Comparison of ENCODE assay signal across 17 cellular contexts in genomic region chr11:46838501-46838900, GRCh38. TPM values are rescaled to one million over a fixed set of nuclear protein-coding genes. Genes with fewer than 3 reads are reported as not detected.
A peak's percentile ranks its signal among the peaks of the same experiment; 100 is the strongest.
DNase-seq lines count a peak whose midpoint lies in the region; ATAC-seq, FAIRE-seq and TF ChIP-seq lines count a peak whose summit lies in the region.
"Had no signal": no experiment of that assay in that cellular context is flagged by ENCODE, and none has a peak within 500 bp of the region (broad histone marks: within the 10 kb centered on the region; RNA-seq: fewer than 3 reads in every experiment).

No MANE protein-coding gene starts in this region.

- POLR2A ChIA-PET in HEK293T (lab: Yijun Ruan, JAX) (no interaction called here), K562 (lab: Yijun Ruan, JAX) (interaction anchor here (1.5 to 2.6 kb wide), 2 partner anchors 12 to 19 kb away, joined by 3 to 9 read pairs; no protein-coding TSS in a partner anchor)

- no peaks in the 10 kb centered on the region for H3K79me1 ChIP-seq in trophoblast cell (ENCODE audit: low read length)

- no peak overlapping the region for H3K4me3 ChIP-seq in K562
- no peak overlapping the region for H3K4me3 ChIP-seq in trophoblast cell (ENCODE audit: low read depth, low read length)
- H3K4me3 ChIP-seq: GM12878, GM23248, HAP-1 had no signal

- no peak overlapping the region for H3K18ac ChIP-seq in trophoblast cell (ENCODE audit: low read length)

- no peak overlapping the region for H4K12ac ChIP-seq in trophoblast cell (ENCODE audit: low read depth, low read length)

- H2AK5ac ChIP-seq in trophoblast cell (ENCODE audit: low read length): no peak overlapping the region

- no peak overlapping the region for H2AFZ ChIP-seq in K562 (ENCODE audit: low read depth, low read length)
- no peak overlapping the region for H2AFZ ChIP-seq in trophoblast cell (ENCODE audit: insufficient read depth, low read length, poor library complexity)
- H2AFZ ChIP-seq: GM23248 had no signal

- TF ChIP-seq CTCF in K562 (IDR thresholded peaks at IDR 0.05 in 2 of 3, conservative IDR thresholded peaks at IDR 0.05 in 1 of 3; ENCODE audit: insufficient read depth in 2 of 3, low read depth in 1 of 3, low read length in 3 of 3): no peak

- intact Hi-C loops in K562 (cut with micrococcal nuclease): no loop called here

- 60% methylated on average over 6 of the region's 6 CpGs for WGBS in K562 (ENCODE audit: insufficient coverage, low coverage, missing lambda C conversion rate)
- no CpG with 5 or more reads among the region's 6 CpGs for WGBS in trophoblast cell (ENCODE audit: extremely low coverage, insufficient coverage, insufficient read length)

- peaks cover 51% of the 10 kb centered on the region for H3K36me3 ChIP-seq in K562 (ENCODE audit: control insufficient read depth, insufficient read depth, low read length)
- no peaks in the 10 kb centered on the region for H3K36me3 ChIP-seq in trophoblast cell (ENCODE audit: control insufficient read depth in 1 of 2, insufficient read depth in 2 of 2, low read length in 2 of 2)

- DNase-seq in HEK293T (ENCODE audit: extremely low spot score) (no peak), K562 (ENCODE audit: extremely low read depth in 1 of 4, low spot score in 3 of 4) (no peak), trophoblast cell (no peak), D341Med (ENCODE audit: low spot score) (no peak)
- DNase-seq: C1 segment of cervical spinal cord; Calu3; CD4-positive, alpha-beta memory T cell; COR-L47; DMS153; DND-41; GM23248 had no signal

- in situ Hi-C loops in K562 (cut with MboI): no loop called here

- H3K4me2 ChIP-seq in K562 (ENCODE audit: insufficient read depth, low read length) (no peak overlapping the region), trophoblast cell (ENCODE audit: low read length) (no peak overlapping the region)

- no peak overlapping the region for H3K14ac ChIP-seq in trophoblast cell (ENCODE audit: low read length)

- TF ChIP-seq RAD21 in K562 (CRISPR knock-in tag; conservative IDR thresholded peaks at IDR 0.05 in 1 of 2, IDR thresholded peaks at IDR 0.05 in 1 of 2): no peak

- no TSS peak for BruUV-seq in K562 (replicated peaks; lab: Mats Ljungman, UMichigan)

- ATAC-seq in K562: peak; percentile 56
- ATAC-seq in HG03354 (IDR thresholded peaks at IDR 0.05; ENCODE audit: poor library complexity, severe bottlenecking, unreplicated experiment): no peak
- no peak for ATAC-seq in HG02852 (IDR thresholded peaks at IDR 0.05; ENCODE audit: unreplicated experiment)
- ATAC-seq: GM12878 had no signal

- CTCF ChIA-PET in HEK293T (lab: Yijun Ruan, JAX) (no interaction called here), K562 (lab: Yijun Ruan, JAX; ENCODE audit: low intra/inter-chr PET ratio) (interaction anchor here (0.7 kb wide), 1 partner anchor 400 kb away, joined by 3 read pairs; no protein-coding TSS in a partner anchor)

- H3K9me3 ChIP-seq in K562 (replicated peaks; ENCODE audit: control insufficient read depth, insufficient read depth, low read depth, low read length) (no peaks in the 10 kb centered on the region), trophoblast cell (ENCODE audit: insufficient read depth, low read depth, low read length) (no peaks in the 10 kb centered on the region)
- H3K9me3 ChIP-seq: HAP-1 had no signal

- H3K9me1 ChIP-seq in K562 (ENCODE audit: control insufficient read depth, insufficient read depth, low read length): no peaks in the 10 kb centered on the region

- H2BK5ac ChIP-seq in trophoblast cell (ENCODE audit: low read depth, low read length, poor library complexity): no peak overlapping the region

- TF ChIP-seq EP300 in K562 (IDR thresholded peaks at IDR 0.05; ENCODE audit: low read length): no peak

- H3K4me1 ChIP-seq in K562 (replicated peaks in 1 of 2; ENCODE audit: control insufficient read depth in 2 of 2, insufficient read depth in 2 of 2, low read length in 2 of 2): peaks cover 24% of the 10 kb centered on the region in 2 experiments; a peak in 4 of 5 replicates
- H3K4me1 ChIP-seq in trophoblast cell (ENCODE audit: control insufficient read depth in 1 of 2, insufficient read depth in 2 of 2, low read length in 2 of 2): no peaks in the 10 kb centered on the region

- H3K23ac ChIP-seq in trophoblast cell (ENCODE audit: low read length): no peak overlapping the region

- H4K8ac ChIP-seq in trophoblast cell (ENCODE audit: low read depth, low read length): no peak overlapping the region

- TF ChIP-seq POLR2A in K562 (conservative IDR thresholded peaks at IDR 0.05): no peak

- no peak overlapping the region for H4K91ac ChIP-seq in trophoblast cell (ENCODE audit: low read depth, low read length)

- H2BK12ac ChIP-seq in trophoblast cell (ENCODE audit: low read length): no peak overlapping the region

- no peak for FAIRE-seq in K562 (lab: Jason Lieb, UNC)
- FAIRE-seq: G401.6, GM12878, GM19239 had no signal

- H4K20me1 ChIP-seq in K562 (replicated peaks; ENCODE audit: control insufficient read depth, insufficient read depth, low read length): peaks cover 12% of the 10 kb centered on the region; the same call in 1 of the 2 replicates

- H3K27ac ChIP-seq in K562 (ENCODE audit: extremely low read depth, low read depth, low read length) (no peak overlapping the region; the same call in 2 of the 3 replicates), trophoblast cell (ENCODE audit: low read depth, low read length) (no peak overlapping the region)
- H3K27ac ChIP-seq: GM23248 had no signal

- no peaks in the 10 kb centered on the region for H3K27me3 ChIP-seq in K562 (ENCODE audit: control insufficient read depth in 2 of 2, insufficient read depth in 2 of 2, low read length in 2 of 2)
- H3K27me3 ChIP-seq in trophoblast cell (ENCODE audit: insufficient read depth, low read length): no peaks in the 10 kb centered on the region

- H3K79me2 ChIP-seq in K562 (ENCODE audit: control insufficient read depth, insufficient read depth, low read length) (peaks cover 98% of the 10 kb centered on the region), trophoblast cell (ENCODE audit: control insufficient read depth, insufficient read depth, low read length, poor library complexity) (peaks cover 7% of the 10 kb centered on the region)

- no peak overlapping the region for H2BK120ac ChIP-seq in trophoblast cell (ENCODE audit: insufficient read depth, low read length, poor library complexity)

- peak overlapping the region; percentile 97 for H3K4ac ChIP-seq in trophoblast cell (ENCODE audit: low read depth, low read length)

- H3K9ac ChIP-seq in K562 (ENCODE audit: insufficient read depth in 1 of 2, low read depth in 2 of 2, low read length in 2 of 2) (no peak overlapping the region; a peak in 1 of 4 replicates), trophoblast cell (ENCODE audit: low read length) (no peak overlapping the region)
- H3K9ac ChIP-seq: GM23248 had no signal

TF ChIP-seq in HEK293T, 16 proteins besides CTCF, POLR2A, EP300 and RAD21:
- TF ChIP-seq ZNF384 (IDR thresholded peaks at IDR 0.05) (0 out of 2 replicates have a peak, but pooled peaks have one; percentile 46), TARDBP (IDR thresholded peaks at IDR 0.05) (no peak)

TF ChIP-seq in K562, 482 proteins besides CTCF, POLR2A, EP300 and RAD21 (continues in another document):
- 0 out of 2 replicates have a peak, but pooled peaks have one; percentile 17 for TF ChIP-seq ZNF316 (IDR thresholded peaks at IDR 0.05)
- TF ChIP-seq ZNF384 (IDR thresholded peaks at IDR 0.05; ENCODE audit: low read depth, low read length): peak; percentile 60
- no peak for TF ChIP-seq THRB (CRISPR knock-in tag; conservative IDR thresholded peaks at IDR 0.05)
- no peak for TF ChIP-seq ZBTB33 (CRISPR knock-in tag; IDR thresholded peaks at IDR 0.05)

RNA-seq across cellular contexts. Expression of gene CKAP5, which starts 7.6 kb away (rescaled TPM):
- total RNA-seq in K562 (2011; cell fraction: chromatin; rRNA removed; ENCODE audit: low replicate concordance): 99.5 and 276 TPM in 2 replicates
- total RNA-seq in K562 (2011; cell fraction: nucleolus; rRNA removed): 54.9 and 87.6 TPM in 2 replicates
- total RNA-seq in K562 (2011; cell fraction: nucleoplasm; rRNA removed): 124 and 137 TPM in 2 replicates
- total RNA-seq in K562 (2014; rRNA removed) (92.5 and 95.7 TPM in 2 replicates), K562 (2014; rRNA removed; fragmentation: Illumina TruSeq; extraction: Trizol) (139 and 196 TPM in 2 replicates), K562 (2015; rRNA removed; fragmentation: Illumina TruSeq; extraction: Trizol) (166 and 168 TPM in 2 replicates), K562 (2021) (171 and 180 TPM in 2 replicates)
- polyA plus RNA-seq in K562 (2011; rRNA removed) (221 and 239 TPM in 2 replicates), K562 (2014; fragmentation: Illumina TruSeq; extraction: Trizol) (135 and 155 TPM in 2 replicates), K562 (2014; fragmentation: Nextera tagmentation; extraction: Ambion mirVana) (10 to 100 TPM; 60.1 to 75.7 TPM), K562 (2014; rRNA removed) (105 and 116 TPM in 2 replicates)
- 114 and 128 TPM in 2 replicates for polyA plus RNA-seq in K562 (2011; cell fraction: cytosol; rRNA removed)
- 160 and 231 TPM in 2 replicates for polyA plus RNA-seq in K562 (2011; cell fraction: nucleus; rRNA removed)
- polyA plus RNA-seq in K562 (2012): 70.2 and 88.8 TPM in 2 replicates
- polyA minus RNA-seq in K562 (2011; rRNA and poly(A)+ RNA removed): 387 and 418 TPM in 2 replicates
- 125 and 129 TPM in 2 replicates for polyA minus RNA-seq in K562 (2011; cell fraction: cytosol; rRNA and poly(A)+ RNA removed)
- 52.5 and 135 TPM in 2 replicates for polyA minus RNA-seq in K562 (2011; cell fraction: nucleus; rRNA and poly(A)+ RNA removed)
- polyA plus RNA-seq in trophoblast cell (2013): 72.9 and 73.3 TPM in 2 replicates
